19 cellular contexts compared by ENCODE assay signal in the genomic region with DNA sequence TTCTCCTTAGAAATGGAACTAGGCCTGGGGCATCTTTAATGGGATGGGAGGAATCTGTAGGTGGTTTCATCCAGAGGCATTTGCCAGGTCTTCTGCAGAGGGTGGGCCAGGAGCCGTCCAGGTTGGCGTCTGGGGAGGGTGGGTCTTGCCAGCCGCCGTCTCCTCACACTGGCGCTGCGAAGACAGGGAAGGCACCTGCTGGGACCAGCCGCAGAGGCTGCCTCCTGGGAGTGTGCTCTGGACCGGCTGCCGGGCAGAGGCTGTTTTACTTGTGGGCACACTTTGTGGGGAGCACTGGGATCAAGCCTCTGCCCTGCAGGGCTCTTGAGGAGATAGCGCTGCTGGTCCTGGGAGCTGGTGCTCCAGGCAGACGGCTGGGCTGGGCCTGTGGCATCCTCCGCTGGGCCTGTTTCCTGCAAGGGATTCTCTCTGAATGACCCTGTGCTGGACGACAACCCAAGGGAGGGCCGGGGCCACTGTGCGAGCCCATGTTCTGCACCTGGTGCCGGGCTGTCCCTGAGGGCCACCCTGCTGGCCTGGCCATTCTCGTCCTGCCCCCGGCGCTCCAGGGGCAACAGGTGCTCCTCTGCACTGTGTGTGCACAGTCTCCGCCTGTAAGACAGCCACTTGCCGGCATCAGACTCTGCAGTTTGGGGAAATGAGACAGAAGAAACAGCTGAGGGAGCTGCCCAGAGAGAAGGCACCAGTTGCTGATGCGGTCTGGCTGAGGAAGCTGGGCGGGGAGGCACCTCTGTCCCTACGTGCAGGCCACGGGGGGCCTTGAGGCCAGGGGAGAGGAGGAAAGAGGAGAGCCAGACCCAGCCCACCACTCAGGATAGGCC. TPM values are rescaled to one million over a fixed set of nuclear protein-coding genes. Genes with fewer than 3 reads are reported as not detected.
A peak's percentile ranks its signal among the peaks of the same experiment; 100 is the strongest.
DNase-seq lines count a peak whose midpoint lies in the region; ATAC-seq and TF ChIP-seq lines count a peak whose summit lies in the region.
"Had no signal": no experiment of that assay in that cellular context is flagged by ENCODE, and none has a peak within 500 bp of the region (broad histone marks: within the 10 kb centered on the region; RNA-seq: fewer than 3 reads in every experiment).

No MANE protein-coding gene starts in this region.

- no peak overlapping the region for H3K56ac ChIP-seq in H9 (ENCODE audit: insufficient read length, low read depth, low read length)

- H3K27me3 Mint-ChIP-seq in H9 (ENCODE audit: low read depth) (peaks cover 1% of the 10 kb centered on the region; the same call in 1 of the 2 replicates), glutamatergic neuron (ENCODE audit: unreplicated experiment) (peaks cover 12% of the 10 kb centered on the region)
- H3K27me3 Mint-ChIP-seq in activated naive CD8-positive, alpha-beta T cell treated with anti-CD3 and anti-CD28 coated beads for 36 hours: no peaks in the 10 kb centered on the region

- H3K27me3 ChIP-seq in H9 (ENCODE audit: insufficient read depth, low read length) (no peaks in the 10 kb centered on the region), osteoblast (ENCODE audit: insufficient read depth, low read length) (no peaks in the 10 kb centered on the region), mesenchymal stem cell (ENCODE audit: control insufficient read depth in 1 of 2, insufficient read depth in 1 of 2, low read length in 2 of 2) (no peaks in the 10 kb centered on the region)
- H3K27me3 ChIP-seq: brain microvascular endothelial cell, esophagus squamous epithelium, tibial nerve had no signal

- no CpG with 5 or more reads among the region's 25 CpGs for WGBS in H9 (ENCODE audit: extremely low coverage, insufficient read length, low lambda C conversion rate)
- 91% methylated on average over 25 of the region's 25 CpGs for WGBS in mesenchymal stem cell

- no peaks in the 10 kb centered on the region for H3K23me2 ChIP-seq in H9 (ENCODE audit: insufficient read length, low read depth, low read length, poor library complexity, severe bottlenecking)

- no peak overlapping the region for H3K14ac ChIP-seq in H9 (ENCODE audit: insufficient read depth, low read length)
- no peak overlapping the region for H3K14ac ChIP-seq in mesenchymal stem cell (ENCODE audit: low read length in 2 of 2)

- H3K9ac ChIP-seq in H9 (ENCODE audit: extremely low read depth, insufficient read length, low read length) (no peak overlapping the region), mesenchymal stem cell (ENCODE audit: low read length) (no peak overlapping the region)

- H3K4me1 Mint-ChIP-seq in H9 (no peaks in the 10 kb centered on the region), glutamatergic neuron (ENCODE audit: low read depth, unreplicated experiment) (peaks cover 24% of the 10 kb centered on the region)
- H3K4me1 Mint-ChIP-seq in activated naive CD8-positive, alpha-beta T cell treated with anti-CD3 and anti-CD28 coated beads for 36 hours: peaks cover 2% of the 10 kb centered on the region

- no peak overlapping the region for H2BK15ac ChIP-seq in H9 (ENCODE audit: low read depth, low read length)
- H2BK15ac ChIP-seq in mesenchymal stem cell (ENCODE audit: low read depth, poor library complexity, severe bottlenecking): no peak overlapping the region

- no peak for ATAC-seq in GM18870 (IDR thresholded peaks at IDR 0.05; ENCODE audit: unreplicated experiment)

- H3K9me3 Mint-ChIP-seq in H9 (no peaks in the 10 kb centered on the region), glutamatergic neuron (ENCODE audit: unreplicated experiment) (peaks cover 15% of the 10 kb centered on the region)
- H3K9me3 Mint-ChIP-seq in activated naive CD8-positive, alpha-beta T cell treated with anti-CD3 and anti-CD28 coated beads for 36 hours: no peaks in the 10 kb centered on the region
- H3K9me3 Mint-ChIP-seq: immature natural killer cell had no signal

- H3K27ac Mint-ChIP-seq in H9: peak overlapping the region in 2 of 3 experiments; percentile 59 to 81; a peak in 2 of 7 replicates
- H3K27ac Mint-ChIP-seq in glutamatergic neuron (ENCODE audit: unreplicated experiment): peak overlapping the region; percentile 39
- H3K27ac Mint-ChIP-seq in activated naive CD8-positive, alpha-beta T cell treated with anti-CD3 and anti-CD28 coated beads for 36 hours: no peak overlapping the region

- no peak overlapping the region for H2BK20ac ChIP-seq in H9 (ENCODE audit: low read depth, low read length, poor library complexity, severe bottlenecking)

- H4K5ac ChIP-seq in H9 (ENCODE audit: insufficient read length, low read depth, low read length): no peak overlapping the region

- H3K18ac ChIP-seq in H9 (ENCODE audit: insufficient read length, low read depth, low read length) (no peak overlapping the region), mesenchymal stem cell (ENCODE audit: low read depth in 1 of 2, low read length in 2 of 2) (no peak overlapping the region)

- H3K4me3 Mint-ChIP-seq in H9 (no peak overlapping the region), glutamatergic neuron (ENCODE audit: unreplicated experiment) (peak overlapping the region; percentile 46)
- no peak overlapping the region for H3K4me3 Mint-ChIP-seq in activated naive CD8-positive, alpha-beta T cell treated with anti-CD3 and anti-CD28 coated beads for 36 hours
- H3K4me3 Mint-ChIP-seq: immature natural killer cell had no signal

- H3K79me2 ChIP-seq in H9 (ENCODE audit: insufficient read depth, low read length) (no peaks in the 10 kb centered on the region), osteoblast (ENCODE audit: insufficient read depth, low read length) (no peaks in the 10 kb centered on the region)

- H2BK120ac ChIP-seq in H9 (ENCODE audit: low read depth, low read length, poor library complexity, severe bottlenecking) (no peak overlapping the region), mesenchymal stem cell (ENCODE audit: low read depth, low read length) (no peak overlapping the region)

- H4K91ac ChIP-seq in H9 (ENCODE audit: insufficient read length, low read depth, low read length) (no peak overlapping the region), mesenchymal stem cell (ENCODE audit: low read length) (no peak overlapping the region)

- H3K4ac ChIP-seq in H9 (ENCODE audit: low read depth, low read length) (no peak overlapping the region), mesenchymal stem cell (ENCODE audit: low read depth in 1 of 2, low read length in 2 of 2) (no peak overlapping the region)

- H3K9me3 ChIP-seq in H9 (ENCODE audit: control insufficient read depth, low read depth, low read length) (no peaks in the 10 kb centered on the region), osteoblast (ENCODE audit: low read depth, low read length) (no peaks in the 10 kb centered on the region), mesenchymal stem cell (ENCODE audit: control insufficient read depth, low read length) (no peaks in the 10 kb centered on the region)
- H3K9me3 ChIP-seq: esophagus squamous epithelium, tibial nerve had no signal

- no peak for TF ChIP-seq CTCF in H9 (conservative IDR thresholded peaks at IDR 0.05)
- no peak for TF ChIP-seq CTCF in glutamatergic neuron (IDR thresholded peaks at IDR 0.05; ENCODE audit: partially characterized antibody, unreplicated experiment)
- TF ChIP-seq CTCF in osteoblast (IDR thresholded peaks at IDR 0.05; ENCODE audit: extremely low read depth, low read depth, low read length): no peak

- H3K79me1 ChIP-seq in H9 (ENCODE audit: insufficient read depth, low read depth, low read length, poor library complexity, severe bottlenecking) (no peaks in the 10 kb centered on the region), mesenchymal stem cell (replicated peaks; ENCODE audit: low read length, poor library complexity, severe bottlenecking) (no peaks in the 10 kb centered on the region)

- H2BK12ac ChIP-seq in H9 (ENCODE audit: insufficient read length, low read depth, low read length) (no peak overlapping the region), mesenchymal stem cell (ENCODE audit: low read length in 2 of 2) (no peak overlapping the region)

- H3K36me3 Mint-ChIP-seq in H9 (ENCODE audit: insufficient read depth in 1 of 3, low read depth in 3 of 3) (peaks cover 8 to 9% (median 9%) of the 10 kb centered on the region in 3 experiments; a peak in 6 of 7 replicates), glutamatergic neuron (ENCODE audit: unreplicated experiment) (no peaks in the 10 kb centered on the region)
- no peaks in the 10 kb centered on the region for H3K36me3 Mint-ChIP-seq in activated naive CD8-positive, alpha-beta T cell treated with anti-CD3 and anti-CD28 coated beads for 36 hours

- H2AK5ac ChIP-seq in H9 (ENCODE audit: insufficient read length, low read length): no peak overlapping the region
- no peak overlapping the region for H2AK5ac ChIP-seq in mesenchymal stem cell (ENCODE audit: low read length, severe bottlenecking)

- H3T11ph ChIP-seq in H9 (ENCODE audit: low read length): no peak overlapping the region

- no peak overlapping the region for H3K4me2 ChIP-seq in H9 (ENCODE audit: insufficient read depth, insufficient read length, low read length)
- H3K4me2 ChIP-seq in osteoblast (ENCODE audit: insufficient read depth, low read length): no peak overlapping the region
- H3K4me2 ChIP-seq in mesenchymal stem cell (ENCODE audit: low read length, poor library complexity, severe bottlenecking): no peak overlapping the region

- H3K27ac ChIP-seq in H9 (ENCODE audit: insufficient read length, low read depth, low read length): no peak overlapping the region
- no peak overlapping the region for H3K27ac ChIP-seq in osteoblast (ENCODE audit: low read depth, low read length)
- no peak overlapping the region for H3K27ac ChIP-seq in mesenchymal stem cell (ENCODE audit: low read length, poor library complexity, severe bottlenecking)
- H3K27ac ChIP-seq: brain microvascular endothelial cell had no signal

- H3K4me1 ChIP-seq in H9 (ENCODE audit: insufficient read depth, low read length): no peaks in the 10 kb centered on the region
- no peaks in the 10 kb centered on the region for H3K4me1 ChIP-seq in osteoblast (ENCODE audit: insufficient read depth, low read length)
- peaks cover 5% of the 10 kb centered on the region for H3K4me1 ChIP-seq in mesenchymal stem cell (ENCODE audit: control insufficient read depth, insufficient read depth, low read depth, low read length)

- DNase-seq in H9 (no peak), NOMO-1 treated with dmso at 0.1 percent for 144 hours (lab: John Stamatoyannopoulos, UW; ENCODE audit: unreplicated experiment) (peak; percentile 47), glutamatergic neuron (no peak), osteoblast (ENCODE audit: insufficient read length, low spot score, missing footprints) (peak; percentile 81), mesenchymal stem cell (no peak)
- no peak for DNase-seq in activated CD8-positive, alpha-beta memory T cell treated with anti-CD3 and anti-CD28 coated beads, Interleukin-2, amount 50 U/mL, for 4 hours
- DNase-seq in activated naive CD8-positive, alpha-beta T cell treated with anti-CD3 and anti-CD28 coated beads for 36 hours: no peak
- DNase-seq: activated CD4-positive, alpha-beta T cell treated with anti-CD3 and anti-CD28 coated beads for 4 hours; activated naive CD4-positive, alpha-beta T cell treated with anti-CD3 and anti-CD28 coated beads, Interleukin-2, amount 50 U/mL, for 16 hours; AML-193; brain microvascular endothelial cell; esophagus squamous epithelium; H7; immature natural killer cell; NCI-H1436 treated with DMSO at 0.1 percent for 48 hours; NCI-H345; T1000 had no signal

- H3K23ac ChIP-seq in H9 (ENCODE audit: insufficient read length, low read depth, low read length) (no peak overlapping the region), mesenchymal stem cell (ENCODE audit: low read length in 2 of 2) (no peak overlapping the region)

- H2AFZ ChIP-seq in H9 (ENCODE audit: low read length) (no peak overlapping the region), osteoblast (ENCODE audit: low read length) (no peak overlapping the region), mesenchymal stem cell (ENCODE audit: low read depth, low read length) (no peak overlapping the region)

- H4K20me1 ChIP-seq in H9 (ENCODE audit: control insufficient read depth, insufficient read depth, insufficient read length): no peaks in the 10 kb centered on the region
- no peaks in the 10 kb centered on the region for H4K20me1 ChIP-seq in osteoblast (ENCODE audit: insufficient read depth, low read length)

- no peak overlapping the region for H3K4me3 ChIP-seq in osteoblast (ENCODE audit: insufficient read depth, low read length)
- no peak overlapping the region for H3K4me3 ChIP-seq in mesenchymal stem cell (ENCODE audit: insufficient read depth in 1 of 2, low read depth in 1 of 2, low read length in 2 of 2)
- H3K4me3 ChIP-seq: esophagus squamous epithelium, tibial nerve had no signal

- H4K8ac ChIP-seq in H9 (replicated peaks; ENCODE audit: insufficient read length, low read depth, low read length) (no peak overlapping the region), mesenchymal stem cell (ENCODE audit: low read length) (no peak overlapping the region)

- H2BK5ac ChIP-seq in H9 (ENCODE audit: insufficient read length, low read length) (no peak overlapping the region), mesenchymal stem cell (ENCODE audit: low read depth, low read length, poor library complexity, severe bottlenecking) (no peak overlapping the region)

- no peaks in the 10 kb centered on the region for H3K36me3 ChIP-seq in osteoblast (ENCODE audit: insufficient read depth, low read length)
- H3K36me3 ChIP-seq in mesenchymal stem cell (ENCODE audit: control insufficient read depth in 1 of 2, insufficient read depth in 2 of 2, low read depth in 1 of 2, low read length in 2 of 2): peaks cover 40 to 88% of the 10 kb centered on the region in 2 experiments

RNA-seq across cellular contexts. Expression of gene TEX22, which starts 10.0 kb away (rescaled TPM):
- total RNA-seq in H9 (2021) (0.50 and 0.83 TPM in 2 replicates), glutamatergic neuron (ENCODE audit: unreplicated experiment) (2.7 TPM), osteoblast (under 0.01 and 0.29 TPM in 2 replicates)
- 0.06 TPM for polyA plus RNA-seq in mesenchymal stem cell (2013, experiment 1 of 2)
- polyA plus RNA-seq in mesenchymal stem cell (2013, experiment 2 of 2): 0.04 TPM
- 1 to 10 TPM in 1 of 2 experiments, under 1 TPM in 1; 0.56 to 2.1 TPM for total RNA-seq in activated naive CD8-positive, alpha-beta T cell treated with anti-CD3 and anti-CD28 coated beads for 36 hours

RNA-seq across cellular contexts. Expression of gene MTA1, which starts 31.3 kb away (rescaled TPM):
- 222 and 230 TPM in 2 replicates for total RNA-seq in H9 (2021)
- total RNA-seq in glutamatergic neuron (ENCODE audit: unreplicated experiment): 261 TPM
- total RNA-seq in osteoblast: 60.4 TPM in 2 replicates
- polyA plus RNA-seq in mesenchymal stem cell (2013, experiment 1 of 2): 66.6 TPM
- 63.2 TPM for polyA plus RNA-seq in mesenchymal stem cell (2013, experiment 2 of 2)
- 100 to 1,000 TPM; 148 to 149 TPM for total RNA-seq in activated naive CD8-positive, alpha-beta T cell treated with anti-CD3 and anti-CD28 coated beads for 36 hours

Comparison
In these comparisons a context has a peak if more than half of its experiments do, and no peak if none do; other contexts are left out.
1. DNase-seq: peak in NOMO-1 treated with dmso at 0.1 percent for 144 hours (single experiment) and osteoblast (single experiment); none in H9 (single experiment), glutamatergic neuron (single experiment), activated CD8-positive, alpha-beta memory T cell treated with anti-CD3 and anti-CD28 coated beads, Interleukin-2, amount 50 U/mL, for 4 hours (single experiment), mesenchymal stem cell (single experiment) and activated naive CD8-positive, alpha-beta T cell treated with anti-CD3 and anti-CD28 coated beads for 36 hours (single experiment).